ENCODE assay signal across 7 cellular contexts in genomic region chr20:63519765-63520593, GRCh38. TPM values are rescaled to one million over a fixed set of nuclear protein-coding genes. Genes with fewer than 3 reads are reported as not detected.
DNase-seq lines count a peak whose midpoint lies in the region; ATAC-seq and TF ChIP-seq lines count a peak whose summit lies in the region.

No MANE protein-coding gene starts in this region.

- no peaks in the 10 kb centered on the region for H3K27me3 ChIP-seq in esophagus muscularis mucosa

- H3K9me3 Mint-ChIP-seq in nephron, result no peaks in the 10 kb centered on the region

- H3K27ac Mint-ChIP-seq in nephron, result peak overlapping the region in 1 of 3 experiments; percentile 58

- peak; percentile 40 for ATAC-seq in GM18498 (IDR thresholded peaks at IDR 0.05; ENCODE audit: unreplicated experiment)
- ATAC-seq in HG02610 (IDR thresholded peaks at IDR 0.05; ENCODE audit: unreplicated experiment), result peak; percentile 31

- TF ChIP-seq EP300 in esophagus muscularis mucosa (IDR thresholded peaks at IDR 0.05), result no peak

- TF ChIP-seq CTCF in esophagus muscularis mucosa (IDR thresholded peaks at IDR 0.05), result peak; percentile 18 to 40 (median 31)
- peak; percentile 20 to 46 (median 27) for TF ChIP-seq CTCF in nephron (IDR thresholded peaks at IDR 0.05; ENCODE audit: unreplicated experiment in 3 of 3)

- H3K27ac ChIP-seq in esophagus muscularis mucosa (replicated peaks in 1 of 4) (peak overlapping the region; percentile 94 to 98 (median 96)), substantia nigra (ENCODE audit: low read depth, low read length, poor library complexity, severe bottlenecking) (peak overlapping the region; percentile 45)

- TF ChIP-seq POLR2A in esophagus muscularis mucosa (IDR thresholded peaks at IDR 0.05; ENCODE audit: low read depth), result no peak

- 3% methylated on average over 6 of the region's 73 CpGs for WGBS in esophagus muscularis mucosa

- H3K4me1 ChIP-seq in esophagus muscularis mucosa, result peaks cover 28 to 40% (median 35%) of the 10 kb centered on the region in 4 donors

- H3K4me1 Mint-ChIP-seq in nephron, result peaks cover 11% of the 10 kb centered on the region

- H3K27me3 Mint-ChIP-seq in nephron (ENCODE audit: low read depth), result peaks cover 8% of the 10 kb centered on the region

- intact Hi-C loops in esophagus muscularis mucosa (cut with DNase I), result loop anchor here (2.0 kb wide), 1 partner anchor 23 kb away; no protein-coding TSS in a partner anchor

- H3K4me3 Mint-ChIP-seq in nephron, result peak overlapping the region; percentile 81 to 87 (median 82)

- H3K36me3 ChIP-seq in esophagus muscularis mucosa, result peaks cover 0 to 21% (median 9%) of the 10 kb centered on the region in 4 donors

- peaks cover 13% of the 10 kb centered on the region for H3K36me3 Mint-ChIP-seq in nephron (ENCODE audit: low read depth)

- no peaks in the 10 kb centered on the region for H3K9me3 ChIP-seq in esophagus muscularis mucosa

- peak overlapping the region; percentile 86 to 99 (median 93) for H3K4me3 ChIP-seq in esophagus muscularis mucosa

- DNase-seq in NCI-H1930 (lab: John Stamatoyannopoulos, UW), result peak; percentile 66 to 77
- DNase-seq in activated T-cell treated with anti-CD3 and anti-CD28 coated beads for 24 hours (ENCODE audit: low read depth), result peak; percentile 49
- DNase-seq in esophagus muscularis mucosa (ENCODE audit: extremely low spot score), result no peak
- peak in 18 of 49 donors; percentile 27 to 93 (median 63) for DNase-seq in substantia nigra (lab: John Stamatoyannopoulos, UW)

RNA-seq across cellular contexts. Expression of gene PPDPF, which starts 0.6 kb away (rescaled TPM):
- 100 to 1,000 TPM; 150 to 291 (median 270) TPM for total RNA-seq in esophagus muscularis mucosa

RNA-seq across cellular contexts. Expression of gene PTK6, which starts 17.2 kb away (rescaled TPM):
- 1 to 10 TPM in 1 of 4 donors, under 1 TPM in 3; 0.06 to 1.2 (median 0.23) TPM for total RNA-seq in esophagus muscularis mucosa

RNA-seq across cellular contexts. Expression of gene EEF1A2, which starts 21.1 kb away (rescaled TPM):
- 10 to 100 TPM in 1 of 4 donors, 1 to 10 TPM in 3; 1.7 to 17.8 (median 7.4) TPM for total RNA-seq in esophagus muscularis mucosa

RNA-seq across cellular contexts. Expression of gene SRMS, which starts 27.6 kb away (rescaled TPM):
- total RNA-seq in esophagus muscularis mucosa, result not detected

RNA-seq across cellular contexts. Expression of gene FNDC11, which starts 34.0 kb away (rescaled TPM):
- total RNA-seq in esophagus muscularis mucosa, result under 1 TPM; 0.23 to 0.83 (median 0.44) TPM
